ENCODE assay signal across 1 cellular context in the genomic region with DNA sequence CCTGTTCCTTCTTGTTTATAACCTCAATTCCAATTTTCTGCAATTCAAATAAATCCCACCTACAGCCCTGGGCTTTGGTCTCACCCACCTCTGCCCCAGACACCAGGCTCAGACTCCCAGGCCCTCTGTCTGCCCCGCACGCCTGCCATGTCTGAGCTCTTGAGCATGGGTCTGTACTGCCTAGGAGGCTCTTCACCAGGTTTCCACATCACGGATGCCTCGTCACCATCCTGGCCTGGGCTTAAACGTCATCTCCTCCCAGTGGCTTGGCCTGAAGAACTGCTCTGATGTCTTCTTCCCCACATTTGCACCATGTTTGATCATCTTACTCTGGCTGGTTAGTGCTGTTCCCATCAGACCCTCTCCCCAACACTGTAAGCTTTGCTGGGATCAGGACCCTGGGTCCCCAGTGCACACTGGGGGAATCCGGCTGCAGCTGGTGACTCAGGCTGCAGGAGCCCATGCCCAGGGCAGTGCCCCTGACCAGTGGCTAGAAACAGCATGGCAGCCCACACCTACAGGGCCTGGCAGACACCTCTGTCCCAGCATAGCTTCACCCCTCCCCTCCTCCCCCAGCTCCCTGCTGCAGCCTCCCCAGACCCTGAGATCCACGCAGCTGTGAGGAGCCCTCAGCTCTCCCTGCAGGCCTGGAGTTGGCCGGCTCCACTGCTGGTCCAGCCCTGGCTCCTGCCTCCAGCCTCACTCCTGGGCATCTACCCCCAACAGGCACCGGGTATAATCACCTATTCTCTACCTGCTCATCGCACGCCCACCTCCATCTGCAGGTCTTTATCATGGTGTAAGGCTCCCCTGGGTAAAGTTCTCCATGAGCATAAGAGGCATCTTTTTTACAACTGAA.
TF ChIP-seq lines count a peak whose summit lies in the region.

No MANE protein-coding gene starts in this region.

TF ChIP-seq in WTC11, 78 proteins besides CTCF, POLR2A, EP300 and RAD21 (continued from another document):
- TF ChIP-seq, protein P1, sequence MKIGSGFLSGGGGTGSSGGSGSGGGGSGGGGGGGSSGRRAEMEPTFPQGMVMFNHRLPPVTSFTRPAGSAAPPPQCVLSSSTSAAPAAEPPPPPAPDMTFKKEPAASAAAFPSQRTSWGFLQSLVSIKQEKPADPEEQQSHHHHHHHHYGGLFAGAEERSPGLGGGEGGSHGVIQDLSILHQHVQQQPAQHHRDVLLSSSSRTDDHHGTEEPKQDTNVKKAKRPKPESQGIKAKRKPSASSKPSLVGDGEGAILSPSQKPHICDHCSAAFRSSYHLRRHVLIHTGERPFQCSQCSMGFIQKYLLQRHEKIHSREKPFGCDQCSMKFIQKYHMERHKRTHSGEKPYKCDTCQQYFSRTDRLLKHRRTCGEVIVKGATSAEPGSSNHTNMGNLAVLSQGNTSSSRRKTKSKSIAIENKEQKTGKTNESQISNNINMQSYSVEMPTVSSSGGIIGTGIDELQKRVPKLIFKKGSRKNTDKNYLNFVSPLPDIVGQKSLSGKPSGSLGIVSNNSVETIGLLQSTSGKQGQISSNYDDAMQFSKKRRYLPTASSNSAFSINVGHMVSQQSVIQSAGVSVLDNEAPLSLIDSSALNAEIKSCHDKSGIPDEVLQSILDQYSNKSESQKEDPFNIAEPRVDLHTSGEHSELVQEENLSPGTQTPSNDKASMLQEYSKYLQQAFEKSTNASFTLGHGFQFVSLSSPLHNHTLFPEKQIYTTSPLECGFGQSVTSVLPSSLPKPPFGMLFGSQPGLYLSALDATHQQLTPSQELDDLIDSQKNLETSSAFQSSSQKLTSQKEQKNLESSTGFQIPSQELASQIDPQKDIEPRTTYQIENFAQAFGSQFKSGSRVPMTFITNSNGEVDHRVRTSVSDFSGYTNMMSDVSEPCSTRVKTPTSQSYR (CRISPR knock-in tag; IDR thresholded peaks at IDR 0.05) = no peak
- no peak for TF ChIP-seq ZNF232 (CRISPR knock-in tag; IDR thresholded peaks at IDR 0.05)
- no peak for TF ChIP-seq CREM (CRISPR knock-in tag; IDR thresholded peaks at IDR 0.05)
- no peak for TF ChIP-seq ZNF396 (CRISPR knock-in tag; IDR thresholded peaks at IDR 0.05; ENCODE audit: borderline replicate concordance)
- no peak for TF ChIP-seq KAT7 (CRISPR knock-in tag; IDR thresholded peaks at IDR 0.05; ENCODE audit: borderline replicate concordance)
- TF ChIP-seq, protein P2, sequence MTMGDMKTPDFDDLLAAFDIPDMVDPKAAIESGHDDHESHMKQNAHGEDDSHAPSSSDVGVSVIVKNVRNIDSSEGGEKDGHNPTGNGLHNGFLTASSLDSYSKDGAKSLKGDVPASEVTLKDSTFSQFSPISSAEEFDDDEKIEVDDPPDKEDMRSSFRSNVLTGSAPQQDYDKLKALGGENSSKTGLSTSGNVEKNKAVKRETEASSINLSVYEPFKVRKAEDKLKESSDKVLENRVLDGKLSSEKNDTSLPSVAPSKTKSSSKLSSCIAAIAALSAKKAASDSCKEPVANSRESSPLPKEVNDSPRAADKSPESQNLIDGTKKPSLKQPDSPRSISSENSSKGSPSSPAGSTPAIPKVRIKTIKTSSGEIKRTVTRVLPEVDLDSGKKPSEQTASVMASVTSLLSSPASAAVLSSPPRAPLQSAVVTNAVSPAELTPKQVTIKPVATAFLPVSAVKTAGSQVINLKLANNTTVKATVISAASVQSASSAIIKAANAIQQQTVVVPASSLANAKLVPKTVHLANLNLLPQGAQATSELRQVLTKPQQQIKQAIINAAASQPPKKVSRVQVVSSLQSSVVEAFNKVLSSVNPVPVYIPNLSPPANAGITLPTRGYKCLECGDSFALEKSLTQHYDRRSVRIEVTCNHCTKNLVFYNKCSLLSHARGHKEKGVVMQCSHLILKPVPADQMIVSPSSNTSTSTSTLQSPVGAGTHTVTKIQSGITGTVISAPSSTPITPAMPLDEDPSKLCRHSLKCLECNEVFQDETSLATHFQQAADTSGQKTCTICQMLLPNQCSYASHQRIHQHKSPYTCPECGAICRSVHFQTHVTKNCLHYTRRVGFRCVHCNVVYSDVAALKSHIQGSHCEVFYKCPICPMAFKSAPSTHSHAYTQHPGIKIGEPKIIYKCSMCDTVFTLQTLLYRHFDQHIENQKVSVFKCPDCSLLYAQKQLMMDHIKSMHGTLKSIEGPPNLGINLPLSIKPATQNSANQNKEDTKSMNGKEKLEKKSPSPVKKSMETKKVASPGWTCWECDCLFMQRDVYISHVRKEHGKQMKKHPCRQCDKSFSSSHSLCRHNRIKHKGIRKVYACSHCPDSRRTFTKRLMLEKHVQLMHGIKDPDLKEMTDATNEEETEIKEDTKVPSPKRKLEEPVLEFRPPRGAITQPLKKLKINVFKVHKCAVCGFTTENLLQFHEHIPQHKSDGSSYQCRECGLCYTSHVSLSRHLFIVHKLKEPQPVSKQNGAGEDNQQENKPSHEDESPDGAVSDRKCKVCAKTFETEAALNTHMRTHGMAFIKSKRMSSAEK (CRISPR knock-in tag; IDR thresholded peaks at IDR 0.05; ENCODE audit: borderline replicate concordance) = no peak
- TF ChIP-seq JUN (CRISPR knock-in tag; IDR thresholded peaks at IDR 0.05) = no peak
- TF ChIP-seq, protein P3, sequence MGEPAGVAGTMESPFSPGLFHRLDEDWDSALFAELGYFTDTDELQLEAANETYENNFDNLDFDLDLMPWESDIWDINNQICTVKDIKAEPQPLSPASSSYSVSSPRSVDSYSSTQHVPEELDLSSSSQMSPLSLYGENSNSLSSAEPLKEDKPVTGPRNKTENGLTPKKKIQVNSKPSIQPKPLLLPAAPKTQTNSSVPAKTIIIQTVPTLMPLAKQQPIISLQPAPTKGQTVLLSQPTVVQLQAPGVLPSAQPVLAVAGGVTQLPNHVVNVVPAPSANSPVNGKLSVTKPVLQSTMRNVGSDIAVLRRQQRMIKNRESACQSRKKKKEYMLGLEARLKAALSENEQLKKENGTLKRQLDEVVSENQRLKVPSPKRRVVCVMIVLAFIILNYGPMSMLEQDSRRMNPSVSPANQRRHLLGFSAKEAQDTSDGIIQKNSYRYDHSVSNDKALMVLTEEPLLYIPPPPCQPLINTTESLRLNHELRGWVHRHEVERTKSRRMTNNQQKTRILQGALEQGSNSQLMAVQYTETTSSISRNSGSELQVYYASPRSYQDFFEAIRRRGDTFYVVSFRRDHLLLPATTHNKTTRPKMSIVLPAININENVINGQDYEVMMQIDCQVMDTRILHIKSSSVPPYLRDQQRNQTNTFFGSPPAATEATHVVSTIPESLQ (CRISPR knock-in tag; IDR thresholded peaks at IDR 0.05) = no peak
- no peak for TF ChIP-seq ZNF317 (CRISPR knock-in tag; IDR thresholded peaks at IDR 0.05; ENCODE audit: borderline replicate concordance, low read depth)
- TF ChIP-seq, protein P4, sequence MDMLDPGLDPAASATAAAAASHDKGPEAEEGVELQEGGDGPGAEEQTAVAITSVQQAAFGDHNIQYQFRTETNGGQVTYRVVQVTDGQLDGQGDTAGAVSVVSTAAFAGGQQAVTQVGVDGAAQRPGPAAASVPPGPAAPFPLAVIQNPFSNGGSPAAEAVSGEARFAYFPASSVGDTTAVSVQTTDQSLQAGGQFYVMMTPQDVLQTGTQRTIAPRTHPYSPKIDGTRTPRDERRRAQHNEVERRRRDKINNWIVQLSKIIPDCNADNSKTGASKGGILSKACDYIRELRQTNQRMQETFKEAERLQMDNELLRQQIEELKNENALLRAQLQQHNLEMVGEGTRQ (CRISPR knock-in tag; IDR thresholded peaks at IDR 0.05) = no peak
